In the genomic region with DNA sequence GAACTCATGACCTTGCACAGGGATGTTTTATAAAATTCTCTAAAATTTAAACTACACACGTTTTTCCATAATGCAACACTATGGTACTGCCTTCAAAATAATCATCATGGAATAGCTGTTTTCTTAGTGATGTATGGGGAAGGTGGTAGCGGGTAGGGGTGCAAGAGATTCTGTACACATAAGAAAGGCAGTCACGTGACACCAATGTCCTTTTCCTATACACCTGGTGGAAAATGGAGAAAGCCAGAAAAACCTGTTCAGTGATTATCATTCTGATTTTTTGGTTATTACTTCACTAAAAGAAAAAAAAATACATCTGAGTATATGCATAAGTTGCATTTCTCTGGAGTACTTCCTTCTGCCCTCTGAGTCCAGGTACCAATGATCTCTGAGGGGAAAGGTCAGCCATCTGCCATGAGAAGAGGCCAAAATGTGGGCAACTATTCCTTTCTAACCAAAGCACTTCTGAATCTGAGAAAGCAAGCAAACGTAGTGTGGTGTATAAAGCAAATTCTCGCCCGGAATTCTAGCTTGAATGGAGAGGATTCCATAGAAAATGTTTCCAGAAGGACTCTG, we compare ENCODE assay signal across 19 cellular contexts.
DNase-seq lines count a peak whose midpoint lies in the region; ATAC-seq and TF ChIP-seq lines count a peak whose summit lies in the region.
"Had no signal": no experiment of that assay in that cellular context is flagged by ENCODE, and none has a peak within 500 bp of the region (broad histone marks: within the 10 kb centered on the region; RNA-seq: fewer than 3 reads in every experiment).

No MANE protein-coding gene starts in this region.

- peak overlapping the region; percentile 10 for H4K8ac ChIP-seq in trophoblast cell (ENCODE audit: low read depth, low read length)

- H3K79me2 ChIP-seq in GM23248 (ENCODE audit: insufficient read depth), result peaks cover 98% of the 10 kb centered on the region
- H3K79me2 ChIP-seq in hepatocyte, result peaks cover 100% of the 10 kb centered on the region
- peaks cover 12% of the 10 kb centered on the region for H3K79me2 ChIP-seq in trophoblast cell (ENCODE audit: control insufficient read depth, insufficient read depth, low read length, poor library complexity)

- DNase-seq in GM23248 (no peak), SK-N-MC (ENCODE audit: low read depth, low spot score) (no peak), hepatocyte (ENCODE audit: low spot score) (no peak), trophoblast cell (peak in 1 of 2 donors; percentile 76), gastrocnemius medialis (no peak), Calu3 (no peak)
- no peak for DNase-seq in activated T-helper 1 cell treated with anti-CD3 and anti-CD28 coated beads, Interleukin-12 subunit alpha, Interleukin-12 subunit beta, Interleukin-2, Interleukin-4 antibody, amounts not matched to agents 30 ng/mL and 10 ng/mL and 1 ng/mL, durations not matched to agents 14 hours and 24 hours and 36 hours (ENCODE audit: low spot score)
- DNase-seq: activated effector memory CD4-positive, alpha-beta T cell treated with Interleukin-2 at 50 U/mL for 16 hours; adrenal gland; AML-193; NCI-H2171; sigmoid colon; stimulated activated CD4-positive, alpha-beta T cell treated with anti-CD3 and anti-CD28 coated beads, Interleukin-2, amount 100 ng/mL, for 48 hours had no signal

- peaks cover 8% of the 10 kb centered on the region for H3K36me3 Mint-ChIP-seq in activated T-helper 1 cell treated with anti-CD3 and anti-CD28 coated beads, Interleukin-12 subunit alpha, Interleukin-12 subunit beta, Interleukin-2, Interleukin-4 antibody, amounts not matched to agents 30 ng/mL and 10 ng/mL and 1 ng/mL, durations not matched to agents 14 hours and 24 hours and 36 hours (ENCODE audit: low read depth)
- H3K36me3 Mint-ChIP-seq in Calu3 (ENCODE audit: insufficient read depth, unreplicated experiment), result no peaks in the 10 kb centered on the region
- H3K36me3 Mint-ChIP-seq: WTC11 had no signal

- H3K4ac ChIP-seq in trophoblast cell (ENCODE audit: low read depth, low read length), result peak overlapping the region; percentile 98

- no peaks in the 10 kb centered on the region for H3K9me3 Mint-ChIP-seq in activated T-helper 1 cell treated with anti-CD3 and anti-CD28 coated beads, Interleukin-12 subunit alpha, Interleukin-12 subunit beta, Interleukin-2, Interleukin-4 antibody, amounts not matched to agents 30 ng/mL and 10 ng/mL and 1 ng/mL, durations not matched to agents 14 hours and 24 hours and 36 hours
- no peaks in the 10 kb centered on the region for H3K9me3 Mint-ChIP-seq in Calu3 (ENCODE audit: low read depth, unreplicated experiment)
- H3K9me3 Mint-ChIP-seq: IgD-negative memory B cell, neural crest cell, WTC11 had no signal

- H3F3A ChIP-seq in GM23248 (ENCODE audit: insufficient read depth), result peaks cover 5% of the 10 kb centered on the region; the same call in 1 of the 2 replicates

- H3K27me3 Mint-ChIP-seq in activated T-helper 1 cell treated with anti-CD3 and anti-CD28 coated beads, Interleukin-12 subunit alpha, Interleukin-12 subunit beta, Interleukin-2, Interleukin-4 antibody, amounts not matched to agents 30 ng/mL and 10 ng/mL and 1 ng/mL, durations not matched to agents 14 hours and 24 hours and 36 hours (ENCODE audit: insufficient read depth), result no peaks in the 10 kb centered on the region
- H3K27me3 Mint-ChIP-seq in Calu3 (ENCODE audit: unreplicated experiment), result no peaks in the 10 kb centered on the region
- H3K27me3 Mint-ChIP-seq: IgD-negative memory B cell had no signal

- TF ChIP-seq POLR2A in gastrocnemius medialis (IDR thresholded peaks at IDR 0.05), result no peak

- H2AFZ ChIP-seq in GM23248, result no peak overlapping the region
- no peak overlapping the region for H2AFZ ChIP-seq in hepatocyte
- H2AFZ ChIP-seq in trophoblast cell (ENCODE audit: insufficient read depth, low read length, poor library complexity), result no peak overlapping the region

- intact Hi-C loops in gastrocnemius medialis (cut with DNase I; ENCODE audit: low total_unique reads), result no loop called here
- intact Hi-C loops in activated T-helper 1 cell treated with anti-CD3 and anti-CD28 coated beads, Interleukin-12 subunit alpha, Interleukin-12 subunit beta, Interleukin-2, Interleukin-4 antibody, amounts not matched to agents 30 ng/mL and 10 ng/mL and 1 ng/mL, durations not matched to agents 14 hours and 24 hours and 36 hours (cut with micrococcal nuclease), result loop anchor here (1.0 to 10.0 kb wide), 3 partner anchors 21 to 45 kb away; no protein-coding TSS in a partner anchor
- intact Hi-C loops in Calu3 (cut with micrococcal nuclease; ENCODE audit: unreplicated experiment), result no loop called here

- no peak overlapping the region for H2BK12ac ChIP-seq in trophoblast cell (ENCODE audit: low read length)

- no peak overlapping the region for H4K12ac ChIP-seq in trophoblast cell (ENCODE audit: low read depth, low read length)

- CTCF ChIA-PET in Calu3 (lab: Charles Lee), result no interaction called here

- no peak overlapping the region for H2BK5ac ChIP-seq in trophoblast cell (ENCODE audit: low read depth, low read length, poor library complexity)

- H3K27ac ChIP-seq in GM23248 (0 out of 2 replicates have a peak overlapping the region, but pooled peaks have one; percentile 9), SK-N-MC (peak overlapping the region; percentile 16; the same call in 1 of the 2 replicates), hepatocyte (peak overlapping the region; percentile 64), trophoblast cell (ENCODE audit: low read depth, low read length) (no peak overlapping the region), gastrocnemius medialis (no peak overlapping the region)
- H3K27ac ChIP-seq: RWPE1, suprapubic skin had no signal

- ATAC-seq in gastrocnemius medialis (no peak), HG03469 (IDR thresholded peaks at IDR 0.05; ENCODE audit: unreplicated experiment) (no peak)
- ATAC-seq: WTC11 had no signal

- H3K36me3 ChIP-seq in GM23248 (ENCODE audit: low read depth) (no peaks in the 10 kb centered on the region), SK-N-MC (ENCODE audit: insufficient read depth, low read length) (no peaks in the 10 kb centered on the region), hepatocyte (replicated peaks; ENCODE audit: insufficient read depth, low read depth) (no peaks in the 10 kb centered on the region), trophoblast cell (ENCODE audit: control insufficient read depth in 1 of 2, insufficient read depth in 2 of 2, low read length in 2 of 2) (no peaks in the 10 kb centered on the region), gastrocnemius medialis (no peaks in the 10 kb centered on the region)
- H3K36me3 ChIP-seq: adrenal gland, sigmoid colon, suprapubic skin had no signal

- 66 to 69% methylated on average over 6 of the region's 6 CpGs for WGBS in GM23248 (ENCODE audit: low coverage in 1 of 2, low lambda C conversion rate in 2 of 2, missing lambda C conversion rate in 2 of 2), 2 experiments
- 75% methylated on average over 6 of the region's 6 CpGs for WGBS in hepatocyte (ENCODE audit: low lambda C conversion rate, missing lambda C conversion rate)
- WGBS in trophoblast cell (ENCODE audit: extremely low coverage, insufficient coverage, insufficient read length), result no CpG with 5 or more reads among the region's 6 CpGs

- H3K4me3 Mint-ChIP-seq in activated T-helper 1 cell treated with anti-CD3 and anti-CD28 coated beads, Interleukin-12 subunit alpha, Interleukin-12 subunit beta, Interleukin-2, Interleukin-4 antibody, amounts not matched to agents 30 ng/mL and 10 ng/mL and 1 ng/mL, durations not matched to agents 14 hours and 24 hours and 36 hours, result no peak overlapping the region
- H3K4me3 Mint-ChIP-seq in Calu3 (ENCODE audit: low read depth, unreplicated experiment), result no peak overlapping the region
- H3K4me3 Mint-ChIP-seq: IgD-negative memory B cell, neural crest cell, WTC11 had no signal

- no peak overlapping the region for H4K91ac ChIP-seq in trophoblast cell (ENCODE audit: low read depth, low read length)

- peak overlapping the region; percentile 65 for H3K18ac ChIP-seq in trophoblast cell (ENCODE audit: low read length)

- H3K9ac ChIP-seq in GM23248, result no peak overlapping the region
- H3K9ac ChIP-seq in SK-N-MC (ENCODE audit: insufficient read length), result peak overlapping the region; percentile 23
- H3K9ac ChIP-seq in trophoblast cell (ENCODE audit: low read length), result no peak overlapping the region

- H3K27ac Mint-ChIP-seq in activated T-helper 1 cell treated with anti-CD3 and anti-CD28 coated beads, Interleukin-12 subunit alpha, Interleukin-12 subunit beta, Interleukin-2, Interleukin-4 antibody, amounts not matched to agents 30 ng/mL and 10 ng/mL and 1 ng/mL, durations not matched to agents 14 hours and 24 hours and 36 hours, result no peak overlapping the region
- H3K27ac Mint-ChIP-seq in Calu3 (ENCODE audit: unreplicated experiment), result no peak overlapping the region
- H3K27ac Mint-ChIP-seq: IgD-negative memory B cell, WTC11 had no signal

- H3K14ac ChIP-seq in trophoblast cell (ENCODE audit: low read length), result no peak overlapping the region

- H3K4me1 Mint-ChIP-seq in activated T-helper 1 cell treated with anti-CD3 and anti-CD28 coated beads, Interleukin-12 subunit alpha, Interleukin-12 subunit beta, Interleukin-2, Interleukin-4 antibody, amounts not matched to agents 30 ng/mL and 10 ng/mL and 1 ng/mL, durations not matched to agents 14 hours and 24 hours and 36 hours (ENCODE audit: low read depth), result peaks cover 29% of the 10 kb centered on the region
- peaks cover 21% of the 10 kb centered on the region for H3K4me1 Mint-ChIP-seq in Calu3 (ENCODE audit: low read depth, unreplicated experiment)

- H3K27me3 ChIP-seq in GM23248 (replicated peaks; ENCODE audit: insufficient read depth) (no peaks in the 10 kb centered on the region), hepatocyte (no peaks in the 10 kb centered on the region), trophoblast cell (ENCODE audit: insufficient read depth, low read length) (no peaks in the 10 kb centered on the region), gastrocnemius medialis (no peaks in the 10 kb centered on the region)
- H3K27me3 ChIP-seq: adrenal gland, sigmoid colon, suprapubic skin had no signal

- H3K4me1 ChIP-seq in GM23248 (ENCODE audit: insufficient read depth) (peaks cover 27% of the 10 kb centered on the region), hepatocyte (ENCODE audit: insufficient read depth) (peaks cover 29% of the 10 kb centered on the region), trophoblast cell (ENCODE audit: control insufficient read depth in 1 of 2, insufficient read depth in 2 of 2, low read length in 2 of 2) (peaks cover 0 to 7% of the 10 kb centered on the region in 2 experiments), gastrocnemius medialis (peaks cover 17 to 23% of the 10 kb centered on the region in 2 donors)

- H3K9me3 ChIP-seq in GM23248 (ENCODE audit: low read depth) (no peaks in the 10 kb centered on the region), SK-N-MC (ENCODE audit: low read depth, low read length) (no peaks in the 10 kb centered on the region), hepatocyte (ENCODE audit: low read depth) (no peaks in the 10 kb centered on the region), trophoblast cell (ENCODE audit: insufficient read depth, low read depth, low read length) (no peaks in the 10 kb centered on the region), gastrocnemius medialis (no peaks in the 10 kb centered on the region)
- H3K9me3 ChIP-seq: adrenal gland, sigmoid colon, suprapubic skin had no signal

- H3K4me2 ChIP-seq in GM23248 (ENCODE audit: unreplicated experiment) (no peak overlapping the region), hepatocyte (peak overlapping the region; percentile 78), trophoblast cell (ENCODE audit: low read length) (no peak overlapping the region)

- in situ Hi-C loops in GM23248 (cut with MboI) (no loop called here), gastrocnemius medialis (cut with MboI; ENCODE audit: low sequenced_read_pairs in 4 of 4) (no loop called here)

- no peaks in the 10 kb centered on the region for H4K20me1 ChIP-seq in GM23248 (ENCODE audit: insufficient read depth)
- peaks cover 20% of the 10 kb centered on the region for H4K20me1 ChIP-seq in hepatocyte (ENCODE audit: insufficient read depth, poor library complexity, severe bottlenecking)

- TF ChIP-seq CTCF in hepatocyte (IDR thresholded peaks at IDR 0.05; ENCODE audit: poor library complexity), result no peak
- no peak for TF ChIP-seq CTCF in gastrocnemius medialis (IDR thresholded peaks at IDR 0.05 in 4 of 5, conservative IDR thresholded peaks at IDR 0.05 in 1 of 5)
- no peak for TF ChIP-seq CTCF in Calu3 (IDR thresholded peaks at IDR 0.05; ENCODE audit: unreplicated experiment)

- H2BK120ac ChIP-seq in trophoblast cell (ENCODE audit: insufficient read depth, low read length, poor library complexity), result no peak overlapping the region

- BruUV-seq in Calu3 (replicated peaks; lab: Mats Ljungman, UMichigan), result no TSS peak

- H3K4me3 ChIP-seq in GM23248, result no peak overlapping the region
- no peak overlapping the region for H3K4me3 ChIP-seq in SK-N-MC
- no peak overlapping the region for H3K4me3 ChIP-seq in hepatocyte
- no peak overlapping the region for H3K4me3 ChIP-seq in trophoblast cell (ENCODE audit: low read depth, low read length)
- H3K4me3 ChIP-seq in gastrocnemius medialis, result no peak overlapping the region

- no peaks in the 10 kb centered on the region for H3K9me2 ChIP-seq in GM23248 (ENCODE audit: insufficient read depth)
- H3K9me2 ChIP-seq in hepatocyte (replicated peaks; ENCODE audit: insufficient read depth), result no peaks in the 10 kb centered on the region

- H3K23ac ChIP-seq in trophoblast cell (ENCODE audit: low read length), result no peak overlapping the region

- no peak overlapping the region for H2AK5ac ChIP-seq in trophoblast cell (ENCODE audit: low read length)

- H3K79me1 ChIP-seq in trophoblast cell (ENCODE audit: low read length), result no peaks in the 10 kb centered on the region

Comparison
In these comparisons a context has a peak if more than half of its experiments do, and no peak if none do; other contexts are left out.
1. H3K27ac ChIP-seq: peak in GM23248 (single experiment), SK-N-MC (single experiment) and hepatocyte (single experiment); none in trophoblast cell (single experiment) and gastrocnemius medialis (0 of 4).